9 cellular contexts compared by ENCODE assay signal in genomic region chr15:66789029-66790025, GRCh38.
DNase-seq lines count a peak whose midpoint lies in the region; ATAC-seq and TF ChIP-seq lines count a peak whose summit lies in the region.
"Had no signal": no experiment of that assay in that cellular context is flagged by ENCODE, and none has a peak within 500 bp of the region (broad histone marks: within the 10 kb centered on the region; RNA-seq: fewer than 3 reads in every experiment).

No MANE protein-coding gene starts in this region.

- no peaks in the 10 kb centered on the region for H3K79me2 ChIP-seq in GM23248 (ENCODE audit: insufficient read depth)

- H3K4me1 Mint-ChIP-seq in effector memory CD8-positive, alpha-beta T cell (ENCODE audit: low read depth in 2 of 2): peaks cover 0 to 1% of the 10 kb centered on the region in 2 donors

- H3F3A ChIP-seq in GM23248 (ENCODE audit: insufficient read depth): 0 out of 2 replicates have a peak, but pooled peaks cover 8% of the 10 kb centered on the region

- peak; percentile 83 for DNase-seq in GM23248
- peak; percentile 65 for DNase-seq in RPMI8226
- DNase-seq in fibroblast of pulmonary artery (ENCODE audit: low read depth): peak; percentile 84
- DNase-seq in retinal pigment epithelial cell (ENCODE audit: low read depth): no peak
- DNase-seq in effector memory CD8-positive, alpha-beta T cell: no peak
- no peak for DNase-seq in activated naive CD4-positive, alpha-beta T cell treated with anti-CD3 and anti-CD28 coated beads, Interleukin-2, amount 50 U/mL, for 16 hours
- DNase-seq in DMS153 (lab: John Stamatoyannopoulos, UW): no peak

- peaks cover 30% of the 10 kb centered on the region for H3K4me1 ChIP-seq in GM23248 (ENCODE audit: insufficient read depth)

- H3K9me2 ChIP-seq in GM23248 (ENCODE audit: insufficient read depth): no peaks in the 10 kb centered on the region

- H3K27ac ChIP-seq in GM23248: no peak overlapping the region
- H3K27ac ChIP-seq: SK-N-MC had no signal

- no peak for ATAC-seq in GM21717 (IDR thresholded peaks at IDR 0.05; ENCODE audit: unreplicated experiment)
- ATAC-seq in effector memory CD8-positive, alpha-beta T cell (replicated peaks): no peak

- no peak overlapping the region for H3K4me3 Mint-ChIP-seq in effector memory CD8-positive, alpha-beta T cell

- in situ Hi-C loops in GM23248 (cut with MboI): no loop called here

- H3K36me3 ChIP-seq in GM23248 (ENCODE audit: low read depth): no peaks in the 10 kb centered on the region

- H3K4me3 ChIP-seq in GM23248 (no peak overlapping the region), fibroblast of pulmonary artery (replicated peaks; ENCODE audit: low read depth, low read length) (no peak overlapping the region), retinal pigment epithelial cell (ENCODE audit: low read length) (no peak overlapping the region)
- H3K4me3 ChIP-seq: SK-N-MC had no signal

- no peak overlapping the region for H3K27ac Mint-ChIP-seq in effector memory CD8-positive, alpha-beta T cell

- H3K4me2 ChIP-seq in GM23248 (ENCODE audit: unreplicated experiment): no peak overlapping the region

- no peaks in the 10 kb centered on the region for H3K36me3 Mint-ChIP-seq in effector memory CD8-positive, alpha-beta T cell (ENCODE audit: insufficient read depth)

- WGBS in GM23248 (ENCODE audit: low coverage in 1 of 2, low lambda C conversion rate in 2 of 2, missing lambda C conversion rate in 2 of 2), 2 experiments: 42 to 44% methylated on average over 5 of the region's 5 CpGs

- no peaks in the 10 kb centered on the region for H4K20me1 ChIP-seq in GM23248 (ENCODE audit: insufficient read depth)

- no peaks in the 10 kb centered on the region for H3K27me3 ChIP-seq in GM23248 (replicated peaks; ENCODE audit: insufficient read depth)

- no peak overlapping the region for H3K9ac ChIP-seq in GM23248

- no peaks in the 10 kb centered on the region for H3K9me3 ChIP-seq in GM23248 (ENCODE audit: low read depth)

- H2AFZ ChIP-seq in GM23248: no peak overlapping the region

- H3K27me3 Mint-ChIP-seq in effector memory CD8-positive, alpha-beta T cell: peaks cover 0 to 37% of the 10 kb centered on the region in 2 donors

- no peaks in the 10 kb centered on the region for H3K9me3 Mint-ChIP-seq in effector memory CD8-positive, alpha-beta T cell

- TF ChIP-seq CTCF in fibroblast of pulmonary artery (IDR thresholded peaks at IDR 0.05; ENCODE audit: low read length, missing control alignments) (peak; percentile 77), retinal pigment epithelial cell (conservative IDR thresholded peaks at IDR 0.05; ENCODE audit: low read depth, low read length) (peak; percentile 68)

Comparison
In these comparisons a context has a peak if more than half of its experiments do, and no peak if none do; other contexts are left out.
1. DNase-seq: peak in GM23248 (single experiment), RPMI8226 (single experiment) and fibroblast of pulmonary artery (single experiment); none in retinal pigment epithelial cell (single experiment), effector memory CD8-positive, alpha-beta T cell (0 of 3), activated naive CD4-positive, alpha-beta T cell treated with anti-CD3 and anti-CD28 coated beads, Interleukin-2, amount 50 U/mL, for 16 hours (single experiment) and DMS153 (single experiment).